27 cellular contexts compared by ENCODE assay signal in genomic region chr3:191148131-191148530, GRCh38. TPM values are rescaled to one million over a fixed set of nuclear protein-coding genes. Genes with fewer than 3 reads are reported as not detected.
DNase-seq lines count a peak whose midpoint lies in the region; TF ChIP-seq lines count a peak whose summit lies in the region.
"Had no signal": no experiment of that assay in that cellular context is flagged by ENCODE, and none has a peak within 500 bp of the region (broad histone marks: within the 10 kb centered on the region; RNA-seq: fewer than 3 reads in every experiment).

No MANE protein-coding gene starts in this region.

- no peak for TF ChIP-seq POLR2A in lower leg skin (IDR thresholded peaks at IDR 0.05)

- H4K5ac ChIP-seq in H9 (ENCODE audit: insufficient read length, low read depth, low read length), result no peak overlapping the region

- H4K91ac ChIP-seq in H9 (ENCODE audit: insufficient read length, low read depth, low read length), result no peak overlapping the region

- H3K23ac ChIP-seq in H9 (ENCODE audit: insufficient read length, low read depth, low read length), result no peak overlapping the region

- DNase-seq in MCF 10A (ENCODE audit: unreplicated experiment), result peak; percentile 46
- no peak for DNase-seq in mammary epithelial cell
- peak; percentile 32 to 56 for DNase-seq in cardiac fibroblast (ENCODE audit: low read depth in 2 of 2)
- DNase-seq in fibroblast of villous mesenchyme (ENCODE audit: low read depth), result peak; percentile 13
- peak; percentile 23 for DNase-seq in smooth muscle cell of the brain vasculature (ENCODE audit: low read depth, low spot score)
- DNase-seq in H9, result no peak
- DNase-seq in NCI-H446 (lab: John Stamatoyannopoulos, UW), result no peak
- no peak for DNase-seq in lower leg skin (ENCODE audit: low spot score in 2 of 2)
- DNase-seq: ACHN; Caco-2; CD4-positive, alpha-beta memory T cell; DMS 273 treated with DMSO at 0.1 percent for 48 hours; DMS79 treated with DMSO at 0.1 percent for 48 hours; H7; HFFc6; Kasumi-1; NCI-H1105; NCI-H146; NCI-H2029; NCI-H2227 treated with DMSO at 0.1 percent for 48 hours; NCI-H524; NCI-H82; OCI-M1; Right ventricle myocardium superior had no signal

- no peak overlapping the region for H3K4me3 Mint-ChIP-seq in MCF 10A (ENCODE audit: unreplicated experiment)
- H3K4me3 Mint-ChIP-seq in H9, result no peak overlapping the region
- H3K4me3 Mint-ChIP-seq: CD4-positive, alpha-beta memory T cell; HFFc6 had no signal

- intact Hi-C loops in MCF 10A (cut with micrococcal nuclease) (no loop called here), mammary epithelial cell (cut with micrococcal nuclease) (no loop called here), lower leg skin (cut with DNase I; ENCODE audit: low total_unique reads) (no loop called here)

- no peak overlapping the region for H3K14ac ChIP-seq in H9 (ENCODE audit: insufficient read depth, low read length)

- no peak overlapping the region for H2BK5ac ChIP-seq in H9 (ENCODE audit: insufficient read length, low read length)

- no peak for TF ChIP-seq CTCF in MCF 10A (IDR thresholded peaks at IDR 0.05; ENCODE audit: unreplicated experiment)
- no peak for TF ChIP-seq CTCF in mammary epithelial cell (conservative IDR thresholded peaks at IDR 0.05 in 1 of 2, IDR thresholded peaks at IDR 0.05 in 1 of 2; ENCODE audit: extremely low read depth in 1 of 2, insufficient read depth in 1 of 2, low read depth in 1 of 2, low read length in 2 of 2)
- no peak for TF ChIP-seq CTCF in cardiac fibroblast (IDR thresholded peaks at IDR 0.05; ENCODE audit: low read depth, low read length)
- TF ChIP-seq CTCF in fibroblast of villous mesenchyme (IDR thresholded peaks at IDR 0.05; ENCODE audit: insufficient read depth, low read depth, low read length), result no peak
- TF ChIP-seq CTCF in H9 (conservative IDR thresholded peaks at IDR 0.05), result no peak
- no peak for TF ChIP-seq CTCF in lower leg skin (IDR thresholded peaks at IDR 0.05)

- H2AK5ac ChIP-seq in H9 (ENCODE audit: insufficient read length, low read length), result no peak overlapping the region

- H3K27me3 ChIP-seq in mammary epithelial cell (ENCODE audit: insufficient read depth, low read length), result no peaks in the 10 kb centered on the region
- no peaks in the 10 kb centered on the region for H3K27me3 ChIP-seq in H9 (ENCODE audit: insufficient read depth, low read length)
- H3K27me3 ChIP-seq: BLaER1 had no signal

- no peaks in the 10 kb centered on the region for H3K36me3 Mint-ChIP-seq in MCF 10A (ENCODE audit: insufficient read depth, unreplicated experiment)
- H3K36me3 Mint-ChIP-seq in H9 (ENCODE audit: insufficient read depth in 1 of 3, low read depth in 3 of 3), result no peaks in the 10 kb centered on the region
- H3K36me3 Mint-ChIP-seq: CD4-positive, alpha-beta memory T cell had no signal

- H3K9ac ChIP-seq in mammary epithelial cell (ENCODE audit: insufficient read depth, low read length) (no peak overlapping the region), H9 (ENCODE audit: extremely low read depth, insufficient read length, low read length) (no peak overlapping the region)
- H3K9ac ChIP-seq: BLaER1 had no signal

- 100% methylated on average over 1 of the region's 1 CpG for WGBS in mammary epithelial cell (ENCODE audit: low coverage, missing lambda C conversion rate)
- WGBS in H9 (ENCODE audit: extremely low coverage, insufficient read length, low lambda C conversion rate), result no CpG with 5 or more reads among the region's 1 CpG
- WGBS in lower leg skin, 2 donors, result 90 to 100% methylated on average over 1 of the region's 1 CpG

- H3K79me2 ChIP-seq in mammary epithelial cell (ENCODE audit: insufficient read depth, low read length), result no peaks in the 10 kb centered on the region
- no peaks in the 10 kb centered on the region for H3K79me2 ChIP-seq in H9 (ENCODE audit: insufficient read depth, low read length)

- no peak overlapping the region for H3K18ac ChIP-seq in H9 (ENCODE audit: insufficient read length, low read depth, low read length)

- no peaks in the 10 kb centered on the region for H3K23me2 ChIP-seq in H9 (ENCODE audit: insufficient read length, low read depth, low read length, poor library complexity, severe bottlenecking)

- H2BK12ac ChIP-seq in H9 (ENCODE audit: insufficient read length, low read depth, low read length), result no peak overlapping the region

- H3K36me3 ChIP-seq in mammary epithelial cell (ENCODE audit: insufficient read depth, low read length), result no peaks in the 10 kb centered on the region
- H3K36me3 ChIP-seq: BLaER1 had no signal

- no peak overlapping the region for H4K8ac ChIP-seq in H9 (replicated peaks; ENCODE audit: insufficient read length, low read depth, low read length)

- H3K27ac ChIP-seq in mammary epithelial cell (ENCODE audit: insufficient read depth, low read depth, low read length), result no peak overlapping the region
- H3K27ac ChIP-seq in H9 (ENCODE audit: insufficient read length, low read depth, low read length), result no peak overlapping the region
- H3K27ac ChIP-seq: 22Rv1, BLaER1 had no signal

- no peaks in the 10 kb centered on the region for H3K27me3 Mint-ChIP-seq in MCF 10A (ENCODE audit: insufficient read depth, unreplicated experiment)
- no peaks in the 10 kb centered on the region for H3K27me3 Mint-ChIP-seq in H9 (ENCODE audit: low read depth)
- H3K27me3 Mint-ChIP-seq: CD4-positive, alpha-beta memory T cell had no signal

- CTCF ChIA-PET in MCF 10A (lab: Yijun Ruan, JAX) (no interaction called here), mammary epithelial cell (lab: Charles Lee; ENCODE audit: low non-redundant PET) (no interaction called here)

- peaks cover 7% of the 10 kb centered on the region for H3K4me1 ChIP-seq in mammary epithelial cell (ENCODE audit: insufficient read depth, low read length)
- H3K4me1 ChIP-seq in H9 (ENCODE audit: insufficient read depth, low read length), result no peaks in the 10 kb centered on the region
- H3K4me1 ChIP-seq: BLaER1, Caco-2 had no signal

- H3K4me1 Mint-ChIP-seq in MCF 10A (ENCODE audit: insufficient read depth, unreplicated experiment) (peaks cover 14% of the 10 kb centered on the region), H9 (no peaks in the 10 kb centered on the region; a peak in 1 of 4 replicates)
- H3K4me1 Mint-ChIP-seq: CD4-positive, alpha-beta memory T cell had no signal

- H3K4me2 ChIP-seq in mammary epithelial cell (ENCODE audit: insufficient read depth, low read depth, low read length) (no peak overlapping the region), H9 (ENCODE audit: insufficient read depth, insufficient read length, low read length) (no peak overlapping the region)
- H3K4me2 ChIP-seq: BLaER1 had no signal

- H2AFZ ChIP-seq in mammary epithelial cell (ENCODE audit: low read depth, low read length) (no peak overlapping the region), H9 (ENCODE audit: low read length) (no peak overlapping the region)

- H3K27ac Mint-ChIP-seq in MCF 10A (ENCODE audit: low read depth, unreplicated experiment) (no peak overlapping the region), H9 (no peak overlapping the region)
- H3K27ac Mint-ChIP-seq: CD4-positive, alpha-beta memory T cell; HFFc6 had no signal

- H3K4me3 ChIP-seq in mammary epithelial cell (replicated peaks in 1 of 3; ENCODE audit: insufficient read depth in 1 of 3, low read depth in 2 of 3, low read length in 3 of 3) (no peak overlapping the region), cardiac fibroblast (replicated peaks in 1 of 2; ENCODE audit: low read depth in 2 of 2, low read length in 2 of 2) (no peak overlapping the region), fibroblast of villous mesenchyme (ENCODE audit: low read depth, low read length) (no peak overlapping the region), lower leg skin (ENCODE audit: low read depth, poor library complexity, severe bottlenecking) (no peak overlapping the region)
- H3K4me3 ChIP-seq: BLaER1 had no signal

- H3T11ph ChIP-seq in H9 (ENCODE audit: low read length), result no peak overlapping the region

- H3K9me3 ChIP-seq in mammary epithelial cell (replicated peaks; ENCODE audit: insufficient read depth, low read length) (no peaks in the 10 kb centered on the region), H9 (ENCODE audit: control insufficient read depth, low read depth, low read length) (no peaks in the 10 kb centered on the region)
- H3K9me3 ChIP-seq: BLaER1, Caco-2 had no signal

- H2BK15ac ChIP-seq in H9 (ENCODE audit: low read depth, low read length), result no peak overlapping the region

- H3K4ac ChIP-seq in H9 (ENCODE audit: low read depth, low read length), result no peak overlapping the region

- in situ Hi-C loops in mammary epithelial cell (cut with MboI; ENCODE audit: low sequenced_read_pairs in 2 of 2), result no loop called here

- no peak overlapping the region for H2BK20ac ChIP-seq in H9 (ENCODE audit: low read depth, low read length, poor library complexity, severe bottlenecking)

- dilution Hi-C loops in mammary epithelial cell (cut with HindIII; ENCODE audit: low sequenced_read_pairs), result no loop called here

- POLR2A ChIA-PET in MCF 10A (lab: Yijun Ruan, JAX), result no interaction called here

- H4K20me1 ChIP-seq in mammary epithelial cell (ENCODE audit: insufficient read depth, low read length) (no peaks in the 10 kb centered on the region), H9 (ENCODE audit: control insufficient read depth, insufficient read depth, insufficient read length) (no peaks in the 10 kb centered on the region)
- H4K20me1 ChIP-seq: BLaER1 had no signal

- H3K79me1 ChIP-seq in H9 (ENCODE audit: insufficient read depth, low read depth, low read length, poor library complexity, severe bottlenecking), result no peaks in the 10 kb centered on the region

- BruUV-seq in MCF 10A (replicated peaks; lab: Mats Ljungman, UMichigan), result no TSS peak
- no TSS peak for BruUV-seq in mammary epithelial cell (replicated peaks; lab: Mats Ljungman, UMichigan)

- no peak overlapping the region for H3K56ac ChIP-seq in H9 (ENCODE audit: insufficient read length, low read depth, low read length)

- H3K9me3 Mint-ChIP-seq in MCF 10A (ENCODE audit: unreplicated experiment), result no peaks in the 10 kb centered on the region
- H3K9me3 Mint-ChIP-seq in H9, result no peaks in the 10 kb centered on the region

- H2BK120ac ChIP-seq in H9 (ENCODE audit: low read depth, low read length, poor library complexity, severe bottlenecking), result no peak overlapping the region

RNA-seq across cellular contexts. Expression of gene OSTN, which starts 50.9 kb away (rescaled TPM):
- total RNA-seq in MCF 10A (2022) (not detected in 2 replicates), mammary epithelial cell (not detected), fibroblast of villous mesenchyme (not detected in 2 replicates), H9 (2021) (0.07 and 0.09 TPM in 2 replicates), lower leg skin (not detected)
- not detected for polyA plus RNA-seq in mammary epithelial cell
- not detected for polyA minus RNA-seq in mammary epithelial cell
- total RNA-seq: Caco-2; CD4-positive, alpha-beta memory T cell; H7; Right ventricle myocardium superior; SK-MEL-5 had no signal
- polyA plus RNA-seq: CD4-positive, alpha-beta memory T cell had no signal

Comparison
In these comparisons a context has a peak if more than half of its experiments do, and no peak if none do; other contexts are left out.
1. DNase-seq: peak in MCF 10A (single experiment), cardiac fibroblast (2 of 2), fibroblast of villous mesenchyme (single experiment) and smooth muscle cell of the brain vasculature (single experiment); none in mammary epithelial cell (single experiment), H9 (single experiment), NCI-H446 (0 of 2) and lower leg skin (0 of 2).